11 cellular contexts compared by ENCODE assay signal in the genomic region with DNA sequence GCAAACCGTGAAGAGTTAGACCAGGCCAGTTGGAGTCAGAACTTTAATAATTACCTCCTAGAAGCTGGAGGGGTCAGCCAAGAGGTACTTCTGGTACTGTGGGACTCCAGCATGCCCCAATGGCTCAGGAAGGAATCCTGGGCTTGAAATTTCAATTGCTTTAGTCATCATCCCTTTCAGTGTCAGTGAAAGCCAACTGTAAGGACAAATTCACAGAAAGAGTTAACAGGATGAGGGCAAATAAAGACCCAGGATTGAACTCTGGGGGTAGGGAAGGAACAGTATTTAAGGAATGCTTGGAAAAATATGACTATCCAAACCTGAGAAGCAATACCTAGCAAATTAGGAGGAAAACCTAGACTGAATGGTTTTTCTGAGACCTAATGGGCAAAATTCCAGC.
A peak's percentile ranks its signal among the peaks of the same experiment; 100 is the strongest.
DNase-seq lines count a peak whose midpoint lies in the region; ATAC-seq, FAIRE-seq and TF ChIP-seq lines count a peak whose summit lies in the region.
"Had no signal": no experiment of that assay in that cellular context is flagged by ENCODE, and none has a peak within 500 bp of the region (broad histone marks: within the 10 kb centered on the region; RNA-seq: fewer than 3 reads in every experiment).

No MANE protein-coding gene starts in this region.

- peak overlapping the region; percentile 23 for H3K4me2 ChIP-seq in fibroblast of lung (ENCODE audit: extremely low read depth, insufficient read depth, low read length)

- DNase-seq in GM04503 (ENCODE audit: low read depth) (peak; percentile 83), RCC 7860 (ENCODE audit: low spot score) (peak; percentile 97), fibroblast of lung (ENCODE audit: low read depth in 2 of 2) (peak; percentile 76 to 99), neural crest cell (ENCODE audit: low read depth, low spot score) (no peak), NCI-H1105 treated with DMSO at 0.1 percent for 48 hours (lab: John Stamatoyannopoulos, UW) (no peak)
- DNase-seq in stimulated activated naive CD8-positive, alpha-beta T cell treated with anti-CD3 and anti-CD28 coated beads, Interleukin-15, amount 100 ng/mL, for 72 hours: no peak
- DNase-seq in activated CD4-positive, alpha-beta T cell treated with anti-CD3 and anti-CD28 coated beads for 4 hours: no peak
- DNase-seq in activated T-helper 1 cell treated with anti-CD3 and anti-CD28 coated beads, Interleukin-12 subunit alpha, Interleukin-12 subunit beta, Interleukin-2, Interleukin-4 antibody, amounts not matched to agents 30 ng/mL and 10 ng/mL and 1 ng/mL, durations not matched to agents 14 hours and 24 hours and 36 hours (ENCODE audit: low spot score): no peak

- no peak for ATAC-seq in stimulated activated naive CD8-positive, alpha-beta T cell treated with anti-CD3 and anti-CD28 coated beads, Interleukin-15, amount 100 ng/mL, for 72 hours

- H3K27me3 ChIP-seq in fibroblast of lung (ENCODE audit: control insufficient read depth, insufficient read depth, low read length): no peaks in the 10 kb centered on the region
- H3K27me3 ChIP-seq: adrenal gland had no signal

- intact Hi-C loops in activated T-helper 1 cell treated with anti-CD3 and anti-CD28 coated beads, Interleukin-12 subunit alpha, Interleukin-12 subunit beta, Interleukin-2, Interleukin-4 antibody, amounts not matched to agents 30 ng/mL and 10 ng/mL and 1 ng/mL, durations not matched to agents 14 hours and 24 hours and 36 hours (cut with micrococcal nuclease): no loop called here

- no peaks in the 10 kb centered on the region for H3K36me3 ChIP-seq in fibroblast of lung (ENCODE audit: control insufficient read depth, insufficient read depth, low read length)
- H3K36me3 ChIP-seq: adrenal gland had no signal

- H3K27me3 Mint-ChIP-seq in neural crest cell (ENCODE audit: low read depth): no peaks in the 10 kb centered on the region
- H3K27me3 Mint-ChIP-seq in stimulated activated naive CD8-positive, alpha-beta T cell treated with anti-CD3 and anti-CD28 coated beads, Interleukin-15, amount 100 ng/mL, for 72 hours: no peaks in the 10 kb centered on the region
- H3K27me3 Mint-ChIP-seq in activated T-helper 1 cell treated with anti-CD3 and anti-CD28 coated beads, Interleukin-12 subunit alpha, Interleukin-12 subunit beta, Interleukin-2, Interleukin-4 antibody, amounts not matched to agents 30 ng/mL and 10 ng/mL and 1 ng/mL, durations not matched to agents 14 hours and 24 hours and 36 hours (ENCODE audit: insufficient read depth): no peaks in the 10 kb centered on the region

- H3K27ac ChIP-seq in fibroblast of lung (ENCODE audit: insufficient read depth, low read length): no peak overlapping the region
- H3K27ac ChIP-seq: adrenal gland had no signal

- FAIRE-seq in RCC 7860 (lab: Jason Lieb, UNC): peak; percentile 98
- FAIRE-seq: GM12891 had no signal

- no peak overlapping the region for H3K4me3 ChIP-seq in fibroblast of lung (replicated peaks in 1 of 4; ENCODE audit: control extremely low read depth in 1 of 4, insufficient read depth in 1 of 4, low read depth in 3 of 4, low read length in 4 of 4)
- H3K4me3 ChIP-seq: adrenal gland had no signal

- peaks cover 8% of the 10 kb centered on the region for H3K4me1 ChIP-seq in fibroblast of lung (ENCODE audit: control insufficient read depth, extremely low read depth, insufficient read depth, low read length)
- H3K4me1 ChIP-seq: adrenal gland had no signal

- H3K79me2 ChIP-seq in fibroblast of lung (ENCODE audit: control insufficient read depth, insufficient read depth, low read length): no peaks in the 10 kb centered on the region

- no peaks in the 10 kb centered on the region for H4K20me1 ChIP-seq in fibroblast of lung (ENCODE audit: control insufficient read depth, extremely low read depth, insufficient read depth, low read length)

- no peak overlapping the region for H3K4me3 Mint-ChIP-seq in neural crest cell
- H3K4me3 Mint-ChIP-seq in stimulated activated naive CD8-positive, alpha-beta T cell treated with anti-CD3 and anti-CD28 coated beads, Interleukin-15, amount 100 ng/mL, for 72 hours: no peak overlapping the region
- H3K4me3 Mint-ChIP-seq in activated T-helper 1 cell treated with anti-CD3 and anti-CD28 coated beads, Interleukin-12 subunit alpha, Interleukin-12 subunit beta, Interleukin-2, Interleukin-4 antibody, amounts not matched to agents 30 ng/mL and 10 ng/mL and 1 ng/mL, durations not matched to agents 14 hours and 24 hours and 36 hours: no peak overlapping the region
- H3K4me3 Mint-ChIP-seq: T-helper 2 cell treated with Interferon-gamma antibody and Interleukin-4, amounts not matched to agents 5 μg/mL and 100 μg/mL, for 36 hours had no signal

- H3K9me3 ChIP-seq in fibroblast of lung (ENCODE audit: control insufficient read depth, insufficient read depth, low read depth, low read length): no peaks in the 10 kb centered on the region
- H3K9me3 ChIP-seq: adrenal gland had no signal

- peaks cover 14% of the 10 kb centered on the region for H3K9me3 Mint-ChIP-seq in neural crest cell
- H3K9me3 Mint-ChIP-seq in stimulated activated naive CD8-positive, alpha-beta T cell treated with anti-CD3 and anti-CD28 coated beads, Interleukin-15, amount 100 ng/mL, for 72 hours: peaks cover 8 to 10% of the 10 kb centered on the region in 2 donors
- no peaks in the 10 kb centered on the region for H3K9me3 Mint-ChIP-seq in activated T-helper 1 cell treated with anti-CD3 and anti-CD28 coated beads, Interleukin-12 subunit alpha, Interleukin-12 subunit beta, Interleukin-2, Interleukin-4 antibody, amounts not matched to agents 30 ng/mL and 10 ng/mL and 1 ng/mL, durations not matched to agents 14 hours and 24 hours and 36 hours
- H3K9me3 Mint-ChIP-seq: T-helper 2 cell treated with Interferon-gamma antibody and Interleukin-4, amounts not matched to agents 5 μg/mL and 100 μg/mL, for 36 hours had no signal

- peaks cover 14% of the 10 kb centered on the region for H3K36me3 Mint-ChIP-seq in neural crest cell (ENCODE audit: low read depth)
- H3K36me3 Mint-ChIP-seq in activated T-helper 1 cell treated with anti-CD3 and anti-CD28 coated beads, Interleukin-12 subunit alpha, Interleukin-12 subunit beta, Interleukin-2, Interleukin-4 antibody, amounts not matched to agents 30 ng/mL and 10 ng/mL and 1 ng/mL, durations not matched to agents 14 hours and 24 hours and 36 hours (ENCODE audit: low read depth): no peaks in the 10 kb centered on the region

- peak overlapping the region; percentile 45 for H3K27ac Mint-ChIP-seq in neural crest cell (ENCODE audit: unreplicated experiment)
- H3K27ac Mint-ChIP-seq in stimulated activated naive CD8-positive, alpha-beta T cell treated with anti-CD3 and anti-CD28 coated beads, Interleukin-15, amount 100 ng/mL, for 72 hours: no peak overlapping the region
- H3K27ac Mint-ChIP-seq in activated T-helper 1 cell treated with anti-CD3 and anti-CD28 coated beads, Interleukin-12 subunit alpha, Interleukin-12 subunit beta, Interleukin-2, Interleukin-4 antibody, amounts not matched to agents 30 ng/mL and 10 ng/mL and 1 ng/mL, durations not matched to agents 14 hours and 24 hours and 36 hours: no peak overlapping the region
- H3K27ac Mint-ChIP-seq: T-helper 2 cell treated with Interferon-gamma antibody and Interleukin-4, amounts not matched to agents 5 μg/mL and 100 μg/mL, for 36 hours had no signal

- no peak overlapping the region for H3K9ac ChIP-seq in fibroblast of lung (ENCODE audit: insufficient read depth, low read length)

- H2AFZ ChIP-seq in fibroblast of lung (ENCODE audit: low read length): no peak overlapping the region

- no peak for TF ChIP-seq CTCF in fibroblast of lung (conservative IDR thresholded peaks at IDR 0.05 in 1 of 2, IDR thresholded peaks at IDR 0.05 in 1 of 2; ENCODE audit: low read depth in 1 of 2, low read length in 2 of 2)
- TF ChIP-seq CTCF in neural crest cell (conservative IDR thresholded peaks at IDR 0.05): peak; percentile 19

- peaks cover 24% of the 10 kb centered on the region for H3K4me1 Mint-ChIP-seq in neural crest cell
- H3K4me1 Mint-ChIP-seq in stimulated activated naive CD8-positive, alpha-beta T cell treated with anti-CD3 and anti-CD28 coated beads, Interleukin-15, amount 100 ng/mL, for 72 hours: no peaks in the 10 kb centered on the region
- H3K4me1 Mint-ChIP-seq in activated T-helper 1 cell treated with anti-CD3 and anti-CD28 coated beads, Interleukin-12 subunit alpha, Interleukin-12 subunit beta, Interleukin-2, Interleukin-4 antibody, amounts not matched to agents 30 ng/mL and 10 ng/mL and 1 ng/mL, durations not matched to agents 14 hours and 24 hours and 36 hours (ENCODE audit: low read depth): no peaks in the 10 kb centered on the region

Comparison
In these comparisons a context has a peak if more than half of its experiments do, and no peak if none do; other contexts are left out.
1. DNase-seq: peak in GM04503 (single experiment), RCC 7860 (single experiment) and fibroblast of lung (2 of 2); none in neural crest cell (single experiment), stimulated activated naive CD8-positive, alpha-beta T cell treated with anti-CD3 and anti-CD28 coated beads, Interleukin-15, amount 100 ng/mL, for 72 hours (0 of 2), activated CD4-positive, alpha-beta T cell treated with anti-CD3 and anti-CD28 coated beads for 4 hours (0 of 2), NCI-H1105 treated with DMSO at 0.1 percent for 48 hours (single experiment) and activated T-helper 1 cell treated with anti-CD3 and anti-CD28 coated beads, Interleukin-12 subunit alpha, Interleukin-12 subunit beta, Interleukin-2, Interleukin-4 antibody, amounts not matched to agents 30 ng/mL and 10 ng/mL and 1 ng/mL, durations not matched to agents 14 hours and 24 hours and 36 hours (single experiment).